In the genomic region with DNA sequence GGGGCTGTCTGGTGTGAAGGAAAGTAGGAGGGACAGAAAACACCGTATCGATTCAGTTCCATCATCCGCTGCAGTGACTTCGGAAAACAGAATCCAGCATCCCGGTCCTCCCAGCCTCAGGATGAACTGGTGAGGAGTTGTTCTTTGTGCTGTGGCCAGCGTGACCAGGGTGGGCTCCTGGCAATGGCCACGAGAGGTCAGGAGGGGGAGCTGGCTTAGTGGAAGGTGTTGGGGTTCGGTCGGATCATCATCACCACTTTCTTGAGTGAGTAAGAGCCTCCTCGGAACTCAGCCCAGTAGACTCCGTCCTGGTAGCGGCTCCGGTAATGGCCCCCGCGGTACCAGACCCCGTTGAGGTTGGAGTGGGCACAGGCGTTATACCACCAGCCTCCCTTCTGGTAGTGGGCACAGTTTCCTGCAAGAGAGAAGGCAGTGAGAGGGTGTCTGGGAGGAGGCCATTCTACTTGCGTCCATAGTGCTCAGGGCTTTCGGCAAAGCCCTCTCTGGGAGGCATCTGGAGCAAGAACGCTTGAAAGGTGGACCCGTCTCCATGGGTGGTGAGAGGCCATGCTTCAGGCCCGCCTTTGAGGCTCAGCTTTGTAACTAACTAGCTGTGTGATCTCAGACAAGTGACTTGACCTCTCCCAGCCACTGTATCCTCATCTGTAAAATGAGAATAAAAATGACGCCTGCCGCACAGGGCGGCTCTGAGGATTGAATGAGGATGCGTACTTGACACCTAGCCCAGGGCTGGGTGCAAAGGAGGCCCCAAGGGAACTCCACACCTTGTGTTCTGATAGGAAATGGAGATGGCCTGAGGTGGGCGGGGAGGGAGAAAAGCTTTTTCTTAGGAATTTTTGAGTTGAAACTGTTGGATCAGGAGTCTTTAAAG, we compare ENCODE assay signal across 13 cellular contexts. TPM values are rescaled to one million over a fixed set of nuclear protein-coding genes. Genes with fewer than 3 reads are reported as not detected.
A peak's percentile ranks its signal among the peaks of the same experiment; 100 is the strongest.
DNase-seq lines count a peak whose midpoint lies in the region; ATAC-seq and TF ChIP-seq lines count a peak whose summit lies in the region.
"Had no signal": no experiment of that assay in that cellular context is flagged by ENCODE, and none has a peak within 500 bp of the region (broad histone marks: within the 10 kb centered on the region; RNA-seq: fewer than 3 reads in every experiment).

No MANE protein-coding gene starts in this region.

- no peaks in the 10 kb centered on the region for H3K27me3 Mint-ChIP-seq in Caco-2 (ENCODE audit: insufficient read depth, unreplicated experiment)

- DNase-seq in Caco-2 (no peak), WERI-Rb-1 (peak; percentile 4), mesenteric fat pad (ENCODE audit: low spot score) (peak; percentile 77), HUDEP-2 (lab: John Stamatoyannopoulos, UW; ENCODE audit: unreplicated experiment in 76 of 76) (no peak), NCI-H2227 (lab: John Stamatoyannopoulos, UW; ENCODE audit: unreplicated experiment) (no peak)
- DNase-seq: CD8-positive, alpha-beta T cell; GF-D8; GM23248; KG1; NCI-H1092 had no signal

- H3K27ac ChIP-seq in WERI-Rb-1: no peak overlapping the region
- H3K27ac ChIP-seq in temporal lobe (ENCODE audit: low read depth, low read length): peak overlapping the region; percentile 18
- H3K27ac ChIP-seq: GM23248, HL-60 had no signal

- TF ChIP-seq CTCF in Caco-2 (IDR thresholded peaks at IDR 0.05; ENCODE audit: insufficient read depth in 1 of 2, low read depth in 1 of 2, low read length in 1 of 2, severe bottlenecking in 1 of 2, unreplicated experiment in 1 of 2) (no peak), WERI-Rb-1 (IDR thresholded peaks at IDR 0.05; ENCODE audit: low read depth, low read length) (no peak)

- peak overlapping the region; percentile 3 for H3K27ac Mint-ChIP-seq in Caco-2 (ENCODE audit: unreplicated experiment)
- H3K27ac Mint-ChIP-seq: CD8-positive, alpha-beta T cell had no signal

- no TSS peak for BruUV-seq in Caco-2 (replicated peaks; lab: Mats Ljungman, UMichigan)

- POLR2A ChIA-PET in Caco-2 (lab: Charles Lee): no interaction called here

- ATAC-seq in HG03354 (IDR thresholded peaks at IDR 0.05; ENCODE audit: poor library complexity, severe bottlenecking, unreplicated experiment): no peak
- ATAC-seq: CD8-positive, alpha-beta T cell had no signal

- H3K4me3 Mint-ChIP-seq in Caco-2 (ENCODE audit: unreplicated experiment): no peak overlapping the region
- H3K4me3 Mint-ChIP-seq: CD8-positive, alpha-beta T cell had no signal

- H3K36me3 ChIP-seq in Caco-2 (ENCODE audit: control insufficient read depth, insufficient read depth, low read length) (no peaks in the 10 kb centered on the region; the same call in 1 of the 2 replicates), WERI-Rb-1 (peaks cover 5% of the 10 kb centered on the region)

- H3K36me3 Mint-ChIP-seq in Caco-2 (ENCODE audit: insufficient read depth, unreplicated experiment): peaks cover 18% of the 10 kb centered on the region
- H3K36me3 Mint-ChIP-seq: CD8-positive, alpha-beta T cell had no signal

- H3K4me3 ChIP-seq in Caco-2 (ENCODE audit: low read depth, low read length) (no peak overlapping the region), WERI-Rb-1 (ENCODE audit: low read depth, low read length) (no peak overlapping the region)
- H3K4me3 ChIP-seq: GM23248 had no signal

- H3K4me1 Mint-ChIP-seq in Caco-2 (ENCODE audit: low read depth, unreplicated experiment): peaks cover 6% of the 10 kb centered on the region

- peaks cover 14% of the 10 kb centered on the region for H3K4me1 ChIP-seq in Caco-2

- H3K9me3 Mint-ChIP-seq in Caco-2 (ENCODE audit: unreplicated experiment): no peaks in the 10 kb centered on the region
- H3K9me3 Mint-ChIP-seq: CD8-positive, alpha-beta T cell had no signal

- intact Hi-C loops in Caco-2 (cut with micrococcal nuclease; ENCODE audit: unreplicated experiment): no loop called here

- H3K9me3 ChIP-seq in Caco-2 (no peaks in the 10 kb centered on the region), WERI-Rb-1 (ENCODE audit: severe bottlenecking) (no peaks in the 10 kb centered on the region)

- CTCF ChIA-PET in Caco-2 (lab: Charles Lee): no interaction called here

- H3K27me3 ChIP-seq in Caco-2 (replicated peaks; ENCODE audit: control insufficient read depth, insufficient read depth, low read length): no peaks in the 10 kb centered on the region
- no peaks in the 10 kb centered on the region for H3K27me3 ChIP-seq in WERI-Rb-1 (ENCODE audit: insufficient read depth, low read depth, severe bottlenecking)

RNA-seq across cellular contexts. Expression of gene ANGPTL2, which starts 33.5 kb away (rescaled TPM):
- not detected in 2 replicates for total RNA-seq in Caco-2 (2022)
- 169 TPM for total RNA-seq in mesenteric fat pad
- 3.7 TPM for total RNA-seq in temporal lobe
- total RNA-seq: CD8-positive, alpha-beta T cell had no signal

Comparison
In these comparisons a context has a peak if more than half of its experiments do, and no peak if none do; other contexts are left out.
1. DNase-seq: peak in WERI-Rb-1 (single experiment) and mesenteric fat pad (single experiment); none in Caco-2 (0 of 2), HUDEP-2 (0 of 76) and NCI-H2227 (single experiment).
2. RNA of gene ANGPTL2, which starts 33.5 kb away (total RNA-seq): 169 TPM in mesenteric fat pad (single experiment); 3.7 TPM in temporal lobe (single experiment) and not detected in Caco-2; every median in the first group is over 10 times any median in the second.